ENCODE assay signal across 10 cellular contexts in the genomic region with DNA sequence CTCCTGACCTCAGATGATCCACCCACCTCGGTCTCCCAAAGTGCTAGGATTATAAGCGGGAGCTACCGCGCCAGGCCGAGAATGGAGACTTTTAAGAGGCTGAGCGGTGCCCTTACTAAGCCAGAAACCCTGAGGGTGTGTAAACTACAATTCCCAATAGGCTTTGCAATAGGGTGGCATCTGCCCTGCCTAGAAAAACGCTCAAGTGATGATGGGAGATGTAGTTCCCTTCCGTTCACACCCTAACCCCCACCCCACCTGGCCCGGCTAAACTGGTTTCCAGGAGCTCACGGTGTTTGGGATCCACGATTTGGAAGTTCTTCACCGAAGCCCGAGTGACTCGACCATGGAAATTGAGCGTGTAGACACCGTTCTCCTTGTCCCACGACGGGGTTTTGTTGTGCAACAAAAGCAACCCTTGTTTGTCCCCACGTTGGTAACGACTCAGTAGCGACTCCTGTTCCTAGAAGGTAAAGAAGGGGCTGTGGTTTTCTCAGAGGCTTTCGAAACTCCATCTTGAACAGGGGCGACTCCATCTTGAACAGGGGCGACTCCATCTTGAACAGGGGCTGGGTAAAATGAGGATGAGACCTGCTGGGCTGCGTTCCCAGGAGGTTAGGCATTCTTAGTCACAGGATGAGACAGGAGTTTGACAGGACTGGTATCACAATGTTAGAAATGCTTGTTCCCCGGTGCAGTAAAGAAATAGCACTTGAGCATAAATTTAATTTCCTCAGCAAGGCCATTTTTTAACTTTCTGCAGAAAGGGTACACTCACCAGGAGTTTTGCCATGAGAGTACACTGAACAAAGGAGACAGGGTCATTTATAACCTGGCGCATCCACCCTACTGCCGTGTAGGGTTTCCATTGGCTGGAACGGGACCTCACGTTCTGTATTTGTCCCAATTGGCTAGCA. TPM values are rescaled to one million over a fixed set of nuclear protein-coding genes. Genes with fewer than 3 reads are reported as not detected.
DNase-seq lines count a peak whose midpoint lies in the region; ATAC-seq and TF ChIP-seq lines count a peak whose summit lies in the region.
"Had no signal": no experiment of that assay in that cellular context is flagged by ENCODE, and none has a peak within 500 bp of the region (broad histone marks: within the 10 kb centered on the region; RNA-seq: fewer than 3 reads in every experiment).

No MANE protein-coding gene starts in this region.

- H3K36me3 ChIP-seq in mammary epithelial cell (ENCODE audit: insufficient read depth, low read length) (no peaks in the 10 kb centered on the region), breast epithelium (no peaks in the 10 kb centered on the region), gastroesophageal sphincter (peaks cover 0 to 26% of the 10 kb centered on the region in 2 donors), tibial nerve (peaks cover 0 to 34% (median 0%) of the 10 kb centered on the region in 3 donors), BE2C (no peaks in the 10 kb centered on the region)

- H3K79me2 ChIP-seq in mammary epithelial cell (ENCODE audit: insufficient read depth, low read length), result no peaks in the 10 kb centered on the region

- H3K4me1 ChIP-seq in mammary epithelial cell (ENCODE audit: insufficient read depth, low read length), result no peaks in the 10 kb centered on the region
- H3K4me1 ChIP-seq in breast epithelium, result no peaks in the 10 kb centered on the region
- H3K4me1 ChIP-seq in gastroesophageal sphincter, result peaks cover 0 to 19% (median 0%) of the 10 kb centered on the region in 3 donors
- peaks cover 0 to 27% (median 6%) of the 10 kb centered on the region in 4 donors for H3K4me1 ChIP-seq in tibial nerve
- H3K4me1 ChIP-seq in BE2C, result peaks cover 4% of the 10 kb centered on the region; the same call in 1 of the 2 replicates

- TF ChIP-seq EP300 in gastroesophageal sphincter (IDR thresholded peaks at IDR 0.05) (no peak), tibial nerve (IDR thresholded peaks at IDR 0.05) (no peak)

- dilution Hi-C loops in mammary epithelial cell (cut with HindIII; ENCODE audit: low sequenced_read_pairs), result no loop called here

- no peaks in the 10 kb centered on the region for H3K27me3 ChIP-seq in mammary epithelial cell (ENCODE audit: insufficient read depth, low read length)
- no peaks in the 10 kb centered on the region for H3K27me3 ChIP-seq in breast epithelium
- H3K27me3 ChIP-seq in gastroesophageal sphincter, result no peaks in the 10 kb centered on the region
- no peaks in the 10 kb centered on the region for H3K27me3 ChIP-seq in tibial nerve
- no peaks in the 10 kb centered on the region for H3K27me3 ChIP-seq in BE2C

- TF ChIP-seq POLR2A in breast epithelium (IDR thresholded peaks at IDR 0.05) (no peak), gastroesophageal sphincter (IDR thresholded peaks at IDR 0.05) (no peak), tibial nerve (IDR thresholded peaks at IDR 0.05) (no peak)

- no peak overlapping the region for H3K4me2 ChIP-seq in mammary epithelial cell (ENCODE audit: insufficient read depth, low read depth, low read length)

- ATAC-seq in gastroesophageal sphincter, result peak; percentile 35
- ATAC-seq in GM19023 (IDR thresholded peaks at IDR 0.05; ENCODE audit: unreplicated experiment), result no peak
- ATAC-seq in GM18858 (IDR thresholded peaks at IDR 0.05; ENCODE audit: unreplicated experiment), result no peak

- 82% methylated on average over 29 of the region's 30 CpGs for WGBS in mammary epithelial cell (ENCODE audit: low coverage, missing lambda C conversion rate)
- 83 to 84% methylated on average over 13 to 16 of the region's 30 CpGs for WGBS in gastroesophageal sphincter (ENCODE audit: low coverage in 1 of 2), 2 donors
- 74 to 78% methylated on average over 30 of the region's 30 CpGs for WGBS in tibial nerve, 2 donors

- H3K4me3 ChIP-seq in mammary epithelial cell (replicated peaks in 1 of 3; ENCODE audit: insufficient read depth in 1 of 3, low read depth in 2 of 3, low read length in 3 of 3) (no peak overlapping the region), breast epithelium (no peak overlapping the region), gastroesophageal sphincter (no peak overlapping the region), tibial nerve (no peak overlapping the region), BE2C (ENCODE audit: low read depth, low read length) (no peak overlapping the region)

- peak; percentile 26 for DNase-seq in mammary epithelial cell
- DNase-seq in breast epithelium (ENCODE audit: low spot score in 2 of 2), result no peak
- peak; percentile 41 for DNase-seq in RPMI7951 (ENCODE audit: low read depth)
- no peak for DNase-seq in tibial nerve (ENCODE audit: low spot score in 2 of 2)
- no peak for DNase-seq in BE2C
- DNase-seq: activated naive CD4-positive, alpha-beta T cell treated with anti-CD3 and anti-CD28 coated beads, Interleukin-2, amount 50 U/mL, for 16 hours had no signal

- peaks cover 3% of the 10 kb centered on the region for H3K9me3 ChIP-seq in mammary epithelial cell (replicated peaks; ENCODE audit: insufficient read depth, low read length)
- H3K9me3 ChIP-seq in breast epithelium, result no peaks in the 10 kb centered on the region
- no peaks in the 10 kb centered on the region for H3K9me3 ChIP-seq in gastroesophageal sphincter
- H3K9me3 ChIP-seq in tibial nerve, result no peaks in the 10 kb centered on the region
- H3K9me3 ChIP-seq in BE2C, result no peaks in the 10 kb centered on the region

- no peak overlapping the region for H3K9ac ChIP-seq in mammary epithelial cell (ENCODE audit: insufficient read depth, low read length)

- no peak for TF ChIP-seq CTCF in mammary epithelial cell (conservative IDR thresholded peaks at IDR 0.05 in 1 of 2, IDR thresholded peaks at IDR 0.05 in 1 of 2; ENCODE audit: extremely low read depth in 1 of 2, insufficient read depth in 1 of 2, low read depth in 1 of 2, low read length in 2 of 2)
- no peak for TF ChIP-seq CTCF in breast epithelium (IDR thresholded peaks at IDR 0.05)
- TF ChIP-seq CTCF in gastroesophageal sphincter (IDR thresholded peaks at IDR 0.05), result no peak
- no peak for TF ChIP-seq CTCF in tibial nerve (IDR thresholded peaks at IDR 0.05)
- TF ChIP-seq CTCF in BE2C (IDR thresholded peaks at IDR 0.05; ENCODE audit: low read depth, low read length), result no peak

- intact Hi-C loops in mammary epithelial cell (cut with micrococcal nuclease) (loop anchor here (2.0 kb wide), 1 partner anchor 19 kb away; the partner anchor contains the start of gene NUCB1), breast epithelium (cut with DNase I; ENCODE audit: low total_unique reads) (no loop called here)

- no peak overlapping the region for H2AFZ ChIP-seq in mammary epithelial cell (ENCODE audit: low read depth, low read length)

- BruUV-seq in mammary epithelial cell (replicated peaks; lab: Mats Ljungman, UMichigan), result no TSS peak

- H4K20me1 ChIP-seq in mammary epithelial cell (ENCODE audit: insufficient read depth, low read length), result no peaks in the 10 kb centered on the region

- CTCF ChIA-PET in mammary epithelial cell (lab: Charles Lee; ENCODE audit: low non-redundant PET), result interaction anchor here (0.7 kb wide), 1 partner anchor 88 kb away, joined by 3 read pairs; no protein-coding TSS in a partner anchor

- in situ Hi-C loops in mammary epithelial cell (cut with MboI; ENCODE audit: low sequenced_read_pairs in 2 of 2), result loop anchor here in 1 of 2 donors (10.0 kb wide), 1 partner anchor 73 kb away; the partner anchor contains the start of gene BAX

- H3K27ac ChIP-seq in mammary epithelial cell (ENCODE audit: insufficient read depth, low read depth, low read length), result no peak overlapping the region
- no peak overlapping the region for H3K27ac ChIP-seq in breast epithelium
- H3K27ac ChIP-seq in gastroesophageal sphincter, result peak overlapping the region in 2 of 4 donors; percentile 15 to 43
- peak overlapping the region in 3 of 4 donors; percentile 10 to 68 (median 11) for H3K27ac ChIP-seq in tibial nerve

RNA-seq across cellular contexts. Expression of gene PPP1R15A, which starts 9.8 kb away (rescaled TPM):
- total RNA-seq in mammary epithelial cell, result 100 to 1,000 TPM in 1 of 2 donors, 10 to 100 TPM in 1; 28.8 to 200 TPM
- polyA plus RNA-seq in mammary epithelial cell, result 22.9 TPM
- polyA minus RNA-seq in mammary epithelial cell, result 25.8 TPM
- total RNA-seq in breast epithelium, result 10 to 100 TPM; 59.6 to 74.2 (median 65.4) TPM
- 25.7 and 27.3 TPM in 2 replicates for total RNA-seq in RPMI7951 (2014; rRNA removed; shearing (Covaris generic))
- 10 to 100 TPM; 53.9 to 70.0 (median 60.9) TPM for total RNA-seq in gastroesophageal sphincter
- total RNA-seq in tibial nerve, result 100 to 1,000 TPM in 2 of 4 donors, 10 to 100 TPM in 2; 81.0 to 171 (median 101) TPM
- 145 TPM for polyA plus RNA-seq in BE2C (2012; ENCODE audit: insufficient read depth, insufficient read length, low read depth)

RNA-seq across cellular contexts. Expression of gene PLEKHA4, which starts 13.6 kb away (rescaled TPM):
- total RNA-seq in mammary epithelial cell, result 10 to 100 TPM; 10.0 to 12.7 TPM
- polyA plus RNA-seq in mammary epithelial cell, result 4.9 TPM
- polyA minus RNA-seq in mammary epithelial cell, result 7.6 TPM
- total RNA-seq in breast epithelium, result 10 to 100 TPM in 2 of 3 donors, 1 to 10 TPM in 1; 6.4 to 25.6 (median 22.4) TPM
- 1.8 and 4.4 TPM in 2 replicates for total RNA-seq in RPMI7951 (2014; rRNA removed; shearing (Covaris generic))
- 10 to 100 TPM; 11.4 to 29.2 (median 18.1) TPM for total RNA-seq in gastroesophageal sphincter
- 100 to 1,000 TPM; 211 to 444 (median 282) TPM for total RNA-seq in tibial nerve
- polyA plus RNA-seq in BE2C (2012; ENCODE audit: insufficient read depth, insufficient read length, low read depth), result 2.9 TPM

RNA-seq across cellular contexts. Expression of gene TULP2, which starts 16.5 kb away (rescaled TPM):
- total RNA-seq in mammary epithelial cell, result under 1 TPM in 1 of 2 donors, not detected in 1; 0.17 TPM
- not detected for polyA plus RNA-seq in mammary epithelial cell
- polyA minus RNA-seq in mammary epithelial cell, result not detected
- under 1 TPM in 2 of 3 donors, not detected in 1; 0.48 to 0.73 TPM for total RNA-seq in breast epithelium
- total RNA-seq in RPMI7951 (2014; rRNA removed; shearing (Covaris generic)), result not detected in 2 replicates
- total RNA-seq in gastroesophageal sphincter, result 1 to 10 TPM in 1 of 4 donors, not detected in 3; 2.0 TPM
- total RNA-seq in tibial nerve, result 1 to 10 TPM in 1 of 4 donors, under 1 TPM in 2, not detected in 1; 0.22 to 2.5 (median 0.60) TPM
- polyA plus RNA-seq in BE2C (2012; ENCODE audit: insufficient read depth, insufficient read length, low read depth), result not detected
- total RNA-seq: MCF 10A had no signal

RNA-seq across cellular contexts. Expression of gene NUCB1, which starts 18.1 kb away (rescaled TPM):
- total RNA-seq in mammary epithelial cell (100 to 1,000 TPM; 132 to 133 TPM), breast epithelium (100 to 1,000 TPM; 131 to 333 (median 223) TPM), gastroesophageal sphincter (100 to 1,000 TPM; 188 to 326 (median 279) TPM), tibial nerve (100 to 1,000 TPM; 220 to 352 (median 287) TPM)
- 73.7 TPM for polyA plus RNA-seq in mammary epithelial cell
- polyA minus RNA-seq in mammary epithelial cell, result 61.7 TPM
- total RNA-seq in RPMI7951 (2014; rRNA removed; shearing (Covaris generic)), result 203 and 249 TPM in 2 replicates
- 152 TPM for polyA plus RNA-seq in BE2C (2012; ENCODE audit: insufficient read depth, insufficient read length, low read depth)

RNA-seq across cellular contexts. Expression of gene HSD17B14, which starts 45.7 kb away (rescaled TPM):
- total RNA-seq in mammary epithelial cell (1 to 10 TPM in 1 of 2 donors, not detected in 1; 3.0 TPM), breast epithelium (10 to 100 TPM; 13.1 to 18.6 (median 14.6) TPM), gastroesophageal sphincter (10 to 100 TPM in 2 of 4 donors, 1 to 10 TPM in 2; 5.3 to 12.5 (median 8.2) TPM), tibial nerve (10 to 100 TPM; 20.1 to 34.5 (median 26.3) TPM)
- polyA plus RNA-seq in mammary epithelial cell, result 0.29 TPM
- polyA minus RNA-seq in mammary epithelial cell, result not detected
- 0.84 and 3.0 TPM in 2 replicates for total RNA-seq in RPMI7951 (2014; rRNA removed; shearing (Covaris generic))
- polyA plus RNA-seq in BE2C (2012; ENCODE audit: insufficient read depth, insufficient read length, low read depth), result 11.4 TPM

Comparison
In these comparisons a context has a peak if more than half of its experiments do, and no peak if none do; other contexts are left out.
1. DNase-seq: peak in mammary epithelial cell (single experiment) and RPMI7951 (single experiment); none in breast epithelium (0 of 2), tibial nerve (0 of 2) and BE2C (single experiment).
2. H3K27ac ChIP-seq: peak in tibial nerve (3 of 4); none in mammary epithelial cell (single experiment) and breast epithelium (0 of 2).
3. RNA of gene PLEKHA4, which starts 13.6 kb away (total RNA-seq): 211 to 444 TPM in tibial nerve; 11.4 to 29.2 TPM in gastroesophageal sphincter, 6.4 to 25.6 TPM in breast epithelium, 10.0 to 12.7 TPM in mammary epithelial cell and 1.8 to 4.4 TPM in RPMI7951; every median in the first group is over 4 times any median in the second.